18 cellular contexts compared by ENCODE assay signal in the genomic region with DNA sequence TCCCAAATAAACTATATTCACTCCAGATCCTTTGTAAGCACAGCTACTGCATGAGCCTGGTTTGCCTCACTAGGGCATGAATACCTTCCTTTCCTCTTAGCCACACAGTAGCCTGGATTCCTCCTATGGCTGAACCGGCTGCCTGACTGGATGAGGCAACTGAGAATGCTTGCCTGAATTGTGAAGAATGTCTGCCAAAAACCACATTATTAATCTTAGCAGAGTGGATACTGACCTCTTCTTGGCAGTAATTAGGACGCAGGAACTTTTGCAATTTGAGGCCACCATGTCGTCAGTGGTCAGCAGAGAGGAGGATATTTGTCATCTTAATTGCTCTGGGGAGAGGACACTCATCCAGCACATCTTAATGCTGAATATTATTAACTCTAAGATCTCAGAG.
A peak's percentile ranks its signal among the peaks of the same experiment; 100 is the strongest.
DNase-seq lines count a peak whose midpoint lies in the region; ATAC-seq and TF ChIP-seq lines count a peak whose summit lies in the region.
"Had no signal": no experiment of that assay in that cellular context is flagged by ENCODE, and none has a peak within 500 bp of the region (broad histone marks: within the 10 kb centered on the region; RNA-seq: fewer than 3 reads in every experiment).

No MANE protein-coding gene starts in this region.

- CTCF ChIA-PET in activated CD4-positive, alpha-beta memory T cell treated with anti-CD3 and anti-CD28 coated beads for 36 hours (lab: Charles Lee) = no interaction called here

- no peak for TF ChIP-seq CTCF in choroid plexus epithelial cell (conservative IDR thresholded peaks at IDR 0.05; ENCODE audit: low read depth, low read length)

- intact Hi-C loops in activated CD4-positive, alpha-beta memory T cell treated with anti-CD3 and anti-CD28 coated beads for 36 hours (cut with micrococcal nuclease) = no loop called here

- H3K27me3 Mint-ChIP-seq in activated CD4-positive, alpha-beta memory T cell treated with anti-CD3 and anti-CD28 coated beads for 36 hours = no peaks in the 10 kb centered on the region
- H3K27me3 Mint-ChIP-seq: memory B cell; progenitor cell of endocrine pancreas; stimulated activated memory B cell treated with anti-CD40 and anti-IgM and Interleukin-4, amounts not matched to agents 10 μg/mL and 1 μg/mL and 100 μg/mL, for 72 hours had no signal

- H3K9me3 Mint-ChIP-seq in activated CD4-positive, alpha-beta memory T cell treated with anti-CD3 and anti-CD28 coated beads for 36 hours = peaks cover 3% of the 10 kb centered on the region
- H3K9me3 Mint-ChIP-seq: activated naive CD4-positive, alpha-beta T cell treated with anti-CD3 and anti-CD28 coated beads, Interleukin-2, amount 50 U/mL, for 72 hours had no signal

- H3K4me3 Mint-ChIP-seq in activated CD4-positive, alpha-beta memory T cell treated with anti-CD3 and anti-CD28 coated beads for 36 hours = no peak overlapping the region
- H3K4me3 Mint-ChIP-seq: memory B cell; stimulated activated memory B cell treated with anti-CD40 and anti-IgM and Interleukin-4, amounts not matched to agents 10 μg/mL and 1 μg/mL and 100 μg/mL, for 72 hours had no signal

- no peaks in the 10 kb centered on the region for H3K36me3 Mint-ChIP-seq in activated CD4-positive, alpha-beta memory T cell treated with anti-CD3 and anti-CD28 coated beads for 36 hours
- H3K36me3 Mint-ChIP-seq: activated naive CD4-positive, alpha-beta T cell treated with anti-CD3 and anti-CD28 coated beads, Interleukin-2, amount 50 U/mL, for 72 hours; memory B cell; stimulated activated memory B cell treated with anti-CD40 and anti-IgM and Interleukin-4, amounts not matched to agents 10 μg/mL and 1 μg/mL and 100 μg/mL, for 72 hours had no signal

- no peaks in the 10 kb centered on the region for H3K4me1 Mint-ChIP-seq in activated CD4-positive, alpha-beta memory T cell treated with anti-CD3 and anti-CD28 coated beads for 36 hours (ENCODE audit: low read depth)
- H3K4me1 Mint-ChIP-seq: memory B cell; stimulated activated memory B cell treated with anti-CD40 and anti-IgM and Interleukin-4, amounts not matched to agents 10 μg/mL and 1 μg/mL and 100 μg/mL, for 72 hours had no signal

- ATAC-seq in left lobe of liver = peak; percentile 60
- ATAC-seq in GM18861 (IDR thresholded peaks at IDR 0.05; ENCODE audit: unreplicated experiment) = no peak
- ATAC-seq: activated naive CD4-positive, alpha-beta T cell treated with anti-CD3 and anti-CD28 coated beads, Interleukin-2, amount 50 U/mL, for 72 hours; HCT116; stimulated activated memory B cell treated with anti-CD40 and anti-IgM and Interleukin-4, amounts not matched to agents 10 μg/mL and 1 μg/mL and 100 μg/mL, for 72 hours had no signal

- POLR2A ChIA-PET in activated CD4-positive, alpha-beta memory T cell treated with anti-CD3 and anti-CD28 coated beads for 36 hours (lab: Charles Lee) = no interaction called here

- H3K4me3 ChIP-seq in choroid plexus epithelial cell (ENCODE audit: low read depth, low read length) = no peak overlapping the region

- peak; percentile 90 for DNase-seq in AG08395 (ENCODE audit: low spot score)
- peak; percentile 18 for DNase-seq in HT1080 (ENCODE audit: low read depth)
- DNase-seq in choroid plexus epithelial cell (ENCODE audit: low read depth) = peak; percentile 85
- no peak for DNase-seq in left lobe of liver (ENCODE audit: low spot score)
- no peak for DNase-seq in NCI-H1105 treated with DMSO at 0.1 percent for 48 hours (lab: John Stamatoyannopoulos, UW)
- no peak for DNase-seq in RPMI8226
- DNase-seq in activated CD4-positive, alpha-beta memory T cell treated with anti-CD3 and anti-CD28 coated beads for 36 hours = no peak
- DNase-seq: AML-193; DMS79; NCI-H1436 treated with DMSO at 0.1 percent for 48 hours; NCI-H69; stimulated activated CD4-positive, alpha-beta T cell treated with anti-CD3 and anti-CD28 coated beads, Interleukin-4, amount 100 ng/mL, for 1 hour had no signal

- H3K27ac Mint-ChIP-seq in activated CD4-positive, alpha-beta memory T cell treated with anti-CD3 and anti-CD28 coated beads for 36 hours = no peak overlapping the region
- H3K27ac Mint-ChIP-seq: activated naive CD4-positive, alpha-beta T cell treated with anti-CD3 and anti-CD28 coated beads, Interleukin-2, amount 50 U/mL, for 72 hours; memory B cell; progenitor cell of endocrine pancreas; stimulated activated memory B cell treated with anti-CD40 and anti-IgM and Interleukin-4, amounts not matched to agents 10 μg/mL and 1 μg/mL and 100 μg/mL, for 72 hours had no signal

Comparison
In these comparisons a context has a peak if more than half of its experiments do, and no peak if none do; other contexts are left out.
1. DNase-seq: peak in AG08395 (single experiment), HT1080 (single experiment) and choroid plexus epithelial cell (single experiment); none in left lobe of liver (single experiment), NCI-H1105 treated with DMSO at 0.1 percent for 48 hours (single experiment), RPMI8226 (single experiment) and activated CD4-positive, alpha-beta memory T cell treated with anti-CD3 and anti-CD28 coated beads for 36 hours (single experiment).